1 cellular context compared by ENCODE assay signal in genomic region chr3:11269007-11269406, GRCh38.
TF ChIP-seq lines count a peak whose summit lies in the region.

No MANE protein-coding gene starts in this region.

TF ChIP-seq in K562, 482 proteins besides CTCF, POLR2A, EP300 and RAD21 (continues in another document):
- no peak for TF ChIP-seq ZNF79 (CRISPR knock-in tag; IDR thresholded peaks at IDR 0.05; ENCODE audit: low read depth)
- no peak for TF ChIP-seq RBM39 (optimal IDR thresholded peaks at IDR 0.05; ENCODE audit: low read depth, low read length)
- TF ChIP-seq NR2C1 (IDR thresholded peaks at IDR 0.05), result no peak
- peak; percentile 35; the same call in 1 of the 2 replicates for TF ChIP-seq NR2C1 (tag; IDR thresholded peaks at IDR 0.05)
- TF ChIP-seq RBM14 (IDR thresholded peaks at IDR 0.05; ENCODE audit: borderline replicate concordance, insufficient read depth, low read depth, low read length), result no peak
- TF ChIP-seq HDAC3 (IDR thresholded peaks at IDR 0.05; ENCODE audit: borderline replicate concordance, partially characterized antibody), result no peak
- no peak for TF ChIP-seq MAX (CRISPR knock-in tag; IDR thresholded peaks at IDR 0.05)
- no peak for TF ChIP-seq E2F6 (IDR thresholded peaks at IDR 0.05; ENCODE audit: borderline replicate concordance in 1 of 2, extremely low read depth in 1 of 2, insufficient read depth in 1 of 2, insufficient read length in 1 of 2, low read depth in 1 of 2, low read length in 1 of 2, poor library complexity in 1 of 2, severe bottlenecking in 1 of 2)
- TF ChIP-seq ZNF518B (CRISPR knock-in tag; IDR thresholded peaks at IDR 0.05), result no peak
- TF ChIP-seq FOXK2 (conservative IDR thresholded peaks at IDR 0.05 in 1 of 2, IDR thresholded peaks at IDR 0.05 in 1 of 2; ENCODE audit: low read depth in 2 of 2), result no peak
- TF ChIP-seq SLC30A9 (CRISPR knock-in tag; IDR thresholded peaks at IDR 0.05), result no peak
- no peak for TF ChIP-seq ZFP91 (CRISPR knock-in tag; IDR thresholded peaks at IDR 0.05)
- no peak for TF ChIP-seq ZNF311 (CRISPR knock-in tag; IDR thresholded peaks at IDR 0.05)
- no peak for TF ChIP-seq SP2 (IDR thresholded peaks at IDR 0.05; ENCODE audit: extremely low read depth, low read depth, low read length, poor library complexity, severe bottlenecking)
- TF ChIP-seq ZNF232 (CRISPR knock-in tag; IDR thresholded peaks at IDR 0.05), result no peak
- TF ChIP-seq ZNF398 (CRISPR knock-in tag; IDR thresholded peaks at IDR 0.05), result no peak
- TF ChIP-seq MEF2D (tag; conservative IDR thresholded peaks at IDR 0.05; ENCODE audit: low read depth), result 0 out of 2 replicates have a peak, but pooled peaks have one; percentile 56
- no peak for TF ChIP-seq THRA (IDR thresholded peaks at IDR 0.05)
- TF ChIP-seq ZNF384 (IDR thresholded peaks at IDR 0.05; ENCODE audit: low read depth, low read length), result no peak
- TF ChIP-seq ZBTB12 (CRISPR knock-in tag; IDR thresholded peaks at IDR 0.05), result no peak
- no peak for TF ChIP-seq HCFC1 (IDR thresholded peaks at IDR 0.05; ENCODE audit: low read depth, low read length)
- no peak for TF ChIP-seq HOMEZ (CRISPR knock-in tag; IDR thresholded peaks at IDR 0.05)
- no peak for TF ChIP-seq NFXL1 (CRISPR knock-in tag; IDR thresholded peaks at IDR 0.05)
- no peak for TF ChIP-seq SNIP1 (IDR thresholded peaks at IDR 0.05; ENCODE audit: low read depth)
- TF ChIP-seq E2F1 (CRISPR knock-in tag; IDR thresholded peaks at IDR 0.05), result no peak
- no peak for TF ChIP-seq CTBP1 (IDR thresholded peaks at IDR 0.05; ENCODE audit: borderline replicate concordance)
- no peak for TF ChIP-seq TRIM25 (IDR thresholded peaks at IDR 0.05; ENCODE audit: borderline replicate concordance)
- TF ChIP-seq RBM17 (IDR thresholded peaks at IDR 0.05; ENCODE audit: borderline replicate concordance, low read depth, low read length), result no peak
- no peak for TF ChIP-seq EWSR1 (IDR thresholded peaks at IDR 0.05; ENCODE audit: borderline replicate concordance, low read depth, partially characterized antibody)
- no peak for TF ChIP-seq POLR3A (IDR thresholded peaks at IDR 0.05; ENCODE audit: borderline replicate concordance, extremely low read depth, insufficient read depth, insufficient read length)
- no peak for TF ChIP-seq ATF7 (IDR thresholded peaks at IDR 0.05)
- TF ChIP-seq RBM25 (IDR thresholded peaks at IDR 0.05; ENCODE audit: low read depth, low read length, severe bottlenecking), result no peak
- TF ChIP-seq TOE1 (IDR thresholded peaks at IDR 0.05; ENCODE audit: borderline replicate concordance), result no peak
- TF ChIP-seq TOE1 (CRISPR knock-in tag; IDR thresholded peaks at IDR 0.05; ENCODE audit: borderline replicate concordance, low read depth), result no peak
- TF ChIP-seq WHSC1 (IDR thresholded peaks at IDR 0.05; ENCODE audit: low read length), result no peak
- TF ChIP-seq PCBP1 (IDR thresholded peaks at IDR 0.05; ENCODE audit: low read depth, low read length, poor library complexity, severe bottlenecking), result no peak
- no peak for TF ChIP-seq ZNF75A (CRISPR knock-in tag; IDR thresholded peaks at IDR 0.05)
- no peak for TF ChIP-seq ZNF639 (CRISPR knock-in tag; conservative IDR thresholded peaks at IDR 0.05 in 1 of 2, IDR thresholded peaks at IDR 0.05 in 1 of 2)
- TF ChIP-seq HDAC8 (tag; IDR thresholded peaks at IDR 0.05), result 0 out of 2 replicates have a peak, but pooled peaks have one; percentile 36
- TF ChIP-seq PHB (CRISPR knock-in tag; IDR thresholded peaks at IDR 0.05), result no peak
- 0 out of 2 replicates have a peak, but pooled peaks have one; percentile 31 for TF ChIP-seq PTRF (tag; IDR thresholded peaks at IDR 0.05)
- no peak for TF ChIP-seq FOS (IDR thresholded peaks at IDR 0.05; ENCODE audit: extremely low read depth, insufficient read length)
- TF ChIP-seq DEAF1 (CRISPR knock-in tag; IDR thresholded peaks at IDR 0.05), result no peak
- no peak for TF ChIP-seq NR4A1 (CRISPR knock-in tag; IDR thresholded peaks at IDR 0.05)
- peak; percentile 93 for TF ChIP-seq NR4A1 (tag; IDR thresholded peaks at IDR 0.05)
